Comparison of ENCODE assay signal across 8 cellular contexts in genomic region chr1:161021168-161021958, GRCh38. TPM values are rescaled to one million over a fixed set of nuclear protein-coding genes. Genes with fewer than 3 reads are reported as not detected.
DNase-seq lines count a peak whose midpoint lies in the region; ATAC-seq and TF ChIP-seq lines count a peak whose summit lies in the region.

No MANE protein-coding gene starts in this region.

- H3K79me2 ChIP-seq in PC-3 (ENCODE audit: low read length): peaks cover 42% of the 10 kb centered on the region

- TSS peak; percentile 79 for BruUV-seq in PC-3 (replicated peaks; lab: Mats Ljungman, UMichigan)

- peak; percentile 75 for ATAC-seq in GM21526 (IDR thresholded peaks at IDR 0.05; ENCODE audit: low FRiP score, unreplicated experiment)
- peak; percentile 81 for ATAC-seq in PC-3
- peak; percentile 91 to 92 for ATAC-seq in activated T-cell treated with anti-CD3 and anti-CD28 coated beads, Interleukin-2, amount 50 U/mL, for 72 hours (replicated peaks in 1 of 2)
- peak; percentile 88 to 94 (median 93) for ATAC-seq in natural killer cell

- CTCF ChIA-PET in PC-3 (lab: Charles Lee): interaction anchor here (0.6 to 2.8 kb wide), 5 partner anchors 17 to 76 kb away, joined by 6 to 54 read pairs (median 8); no protein-coding TSS in a partner anchor

- H4K20me1 ChIP-seq in PC-3 (ENCODE audit: low read length): peaks cover 31% of the 10 kb centered on the region

- peak overlapping the region; percentile 95 for H3K27ac ChIP-seq in PC-3 (ENCODE audit: low read length)

- intact Hi-C loops in PC-3 (cut with micrococcal nuclease) (loop anchor here (2.0 to 10.0 kb wide), 2 partner anchors 25 to 93 kb away; partner anchors contain the start of genes NIT1 and PFDN2), natural killer cell (cut with micrococcal nuclease) (loop anchor here (2.0 kb wide), 1 partner anchor 23 kb away; the partner anchor contains the start of gene USF1)

- POLR2A ChIA-PET in PC-3 (lab: Charles Lee; ENCODE audit: unreplicated experiment): interaction anchor here (0.5 to 1.7 kb wide), 15 partner anchors 24 to 737 kb away, joined by 3 to 18 read pairs (median 4); partner anchors contain the start of genes DEDD, NDUFS2 and USF1

- TF ChIP-seq CTCF in PC-3 (conservative IDR thresholded peaks at IDR 0.05; ENCODE audit: low read depth, low read length) (no peak), fibroblast of mammary gland (conservative IDR thresholded peaks at IDR 0.05; ENCODE audit: control insufficient read depth, insufficient read depth, low read depth, low read length) (no peak), natural killer cell (IDR thresholded peaks at IDR 0.05) (no peak)

- peak overlapping the region; percentile 14 for H2AFZ ChIP-seq in PC-3 (ENCODE audit: low read length)

- no peaks in the 10 kb centered on the region for H3K27me3 ChIP-seq in PC-3 (ENCODE audit: low read length)

- peaks cover 7% of the 10 kb centered on the region for H3K27me3 Mint-ChIP-seq in activated T-cell treated with anti-CD3 and anti-CD28 coated beads, Interleukin-2, amount 50 U/mL, for 72 hours (ENCODE audit: low read depth)
- no peaks in the 10 kb centered on the region for H3K27me3 Mint-ChIP-seq in natural killer cell (ENCODE audit: low read depth in 2 of 2)

- H3K4me3 Mint-ChIP-seq in activated T-cell treated with anti-CD3 and anti-CD28 coated beads, Interleukin-2, amount 50 U/mL, for 72 hours: peak overlapping the region; percentile 81 to 88
- H3K4me3 Mint-ChIP-seq in natural killer cell: peak overlapping the region; percentile 95

- peak overlapping the region; percentile 95 for H3K4me2 ChIP-seq in PC-3 (ENCODE audit: low read length)

- peaks cover 50% of the 10 kb centered on the region for H3K4me1 ChIP-seq in PC-3 (ENCODE audit: insufficient read depth, low read length)

- H3K4me1 Mint-ChIP-seq in activated T-cell treated with anti-CD3 and anti-CD28 coated beads, Interleukin-2, amount 50 U/mL, for 72 hours (ENCODE audit: low read depth): peaks cover 58% of the 10 kb centered on the region
- H3K4me1 Mint-ChIP-seq in natural killer cell: peaks cover 28 to 38% of the 10 kb centered on the region in 2 donors

- H3K9me2 ChIP-seq in PC-3 (replicated peaks; ENCODE audit: low read length): no peaks in the 10 kb centered on the region

- no peaks in the 10 kb centered on the region for H3K9me3 ChIP-seq in PC-3 (ENCODE audit: low read length)

- H3K36me3 ChIP-seq in PC-3 (ENCODE audit: low read depth, low read length): no peaks in the 10 kb centered on the region

- H3K4me3 ChIP-seq in PC-3 (ENCODE audit: low read length) (peak overlapping the region; percentile 88), fibroblast of mammary gland (ENCODE audit: control insufficient read depth, low read depth, low read length) (peak overlapping the region; percentile 31)

- peak overlapping the region; percentile 90 for H3K9ac ChIP-seq in PC-3 (ENCODE audit: low read length)

- DNase-seq in DMS 273 treated with DMSO at 0.1 percent for 48 hours (lab: John Stamatoyannopoulos, UW) (peak; percentile 67), HuH-7.5 (ENCODE audit: low spot score) (peak; percentile 94), PC-3 (peak; percentile 99), fibroblast of mammary gland (ENCODE audit: low read depth) (no peak), natural killer cell (peak; percentile 71)
- DNase-seq in activated T-cell treated with anti-CD3 and anti-CD28 coated beads, Interleukin-2, amount 50 U/mL, for 72 hours: peak; percentile 80 to 81
- DNase-seq in stimulated activated naive CD4-positive, alpha-beta T cell treated with Interleukin-2 at 50 U/mL for 16 hours (lab: John Stamatoyannopoulos, UW): peak; percentile 83

- peak overlapping the region; percentile 70 for H3K27ac Mint-ChIP-seq in activated T-cell treated with anti-CD3 and anti-CD28 coated beads, Interleukin-2, amount 50 U/mL, for 72 hours
- peak overlapping the region; percentile 89 to 90 for H3K27ac Mint-ChIP-seq in natural killer cell

- no peaks in the 10 kb centered on the region for H3K9me3 Mint-ChIP-seq in activated T-cell treated with anti-CD3 and anti-CD28 coated beads, Interleukin-2, amount 50 U/mL, for 72 hours
- no peaks in the 10 kb centered on the region for H3K9me3 Mint-ChIP-seq in natural killer cell

- peaks cover 4% of the 10 kb centered on the region for H3F3A ChIP-seq in PC-3 (ENCODE audit: low read length, unreplicated experiment)

- H3K36me3 Mint-ChIP-seq in activated T-cell treated with anti-CD3 and anti-CD28 coated beads, Interleukin-2, amount 50 U/mL, for 72 hours (ENCODE audit: insufficient read depth in 2 of 2): peaks cover 0 to 9% of the 10 kb centered on the region in 2 donors
- H3K36me3 Mint-ChIP-seq in natural killer cell: no peaks in the 10 kb centered on the region

RNA-seq across cellular contexts. Expression of gene F11R, which starts 0.4 kb away (rescaled TPM):
- total RNA-seq in PC-3 (2014; rRNA removed) (69.2 and 81.5 TPM in 2 replicates), natural killer cell (10 to 100 TPM; 27.8 to 34.6 (median 30.2) TPM)
- total RNA-seq in activated T-cell treated with anti-CD3 and anti-CD28 coated beads, Interleukin-2, amount 50 U/mL, for 72 hours: 10 to 100 TPM; 38.2 to 38.8 TPM

RNA-seq across cellular contexts. Expression of gene TSTD1, which starts 17.4 kb away (rescaled TPM):
- total RNA-seq in PC-3 (2014; rRNA removed) (10.2 and 16.5 TPM in 2 replicates), natural killer cell (10 to 100 TPM; 31.8 to 36.3 (median 34.3) TPM)
- total RNA-seq in activated T-cell treated with anti-CD3 and anti-CD28 coated beads, Interleukin-2, amount 50 U/mL, for 72 hours: 10 to 100 TPM; 46.3 to 78.0 TPM

RNA-seq across cellular contexts. Expression of gene USF1, which starts 24.4 kb away (rescaled TPM):
- total RNA-seq in PC-3 (2014; rRNA removed): 111 and 113 TPM in 2 replicates
- 10 to 100 TPM; 52.3 to 57.5 TPM for total RNA-seq in activated T-cell treated with anti-CD3 and anti-CD28 coated beads, Interleukin-2, amount 50 U/mL, for 72 hours
- 100 to 1,000 TPM; 113 to 121 (median 114) TPM for total RNA-seq in natural killer cell

RNA-seq across cellular contexts. Expression of gene ARHGAP30, which starts 48.3 kb away (rescaled TPM):
- total RNA-seq in PC-3 (2014; rRNA removed) (0.12 and 0.55 TPM in 2 replicates), natural killer cell (100 to 1,000 TPM; 246 to 310 (median 272) TPM)
- total RNA-seq in activated T-cell treated with anti-CD3 and anti-CD28 coated beads, Interleukin-2, amount 50 U/mL, for 72 hours: 100 to 1,000 TPM; 192 to 198 TPM
